8 cellular contexts compared by ENCODE assay signal in the genomic region with DNA sequence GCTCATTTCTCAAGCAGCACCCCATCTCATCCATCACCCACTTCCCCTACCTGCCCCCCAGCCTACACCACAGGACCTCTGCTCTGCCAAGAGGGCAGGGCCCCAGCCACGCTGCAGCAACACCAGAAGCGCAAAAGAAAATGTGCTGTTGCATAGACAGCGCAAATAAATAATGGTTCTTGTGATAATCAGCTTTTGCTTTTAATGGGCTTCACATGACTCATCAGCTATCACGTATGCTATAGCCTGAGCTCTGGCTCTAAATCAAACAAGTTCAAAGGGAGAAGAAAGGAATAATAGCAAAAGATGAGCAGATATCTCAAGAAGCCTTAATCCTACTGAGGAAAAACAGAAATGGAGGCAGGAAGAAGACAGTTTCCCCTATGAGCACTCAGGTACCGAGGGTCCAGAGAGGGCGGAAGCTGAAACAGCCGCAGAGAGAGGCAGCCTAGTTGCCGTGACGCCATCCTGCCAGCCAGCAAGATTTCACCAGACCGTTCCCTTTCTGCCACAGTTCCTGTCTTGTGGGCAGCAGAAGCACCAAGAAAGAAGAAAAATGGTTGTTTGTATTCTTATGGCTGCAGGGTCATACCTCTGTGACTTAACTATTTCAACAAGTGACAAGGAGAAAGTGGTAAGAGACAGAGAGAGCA. TPM values are rescaled to one million over a fixed set of nuclear protein-coding genes. Genes with fewer than 3 reads are reported as not detected.
DNase-seq lines count a peak whose midpoint lies in the region; ATAC-seq and FAIRE-seq lines count a peak whose summit lies in the region.

No MANE protein-coding gene starts in this region.

- H3K27ac Mint-ChIP-seq in dendritic cell treated with granulocyte-macrophage colony-stimulating factor and Interleukin-4, amounts not matched to agents 40 ng/mL and 50 ng/mL, for 4 days = peak overlapping the region; percentile 79

- H3K4me1 Mint-ChIP-seq in dendritic cell treated with granulocyte-macrophage colony-stimulating factor and Interleukin-4, amounts not matched to agents 40 ng/mL and 50 ng/mL, for 4 days (ENCODE audit: low read depth) = peaks cover 35% of the 10 kb centered on the region

- no peaks in the 10 kb centered on the region for H3K27me3 Mint-ChIP-seq in dendritic cell treated with granulocyte-macrophage colony-stimulating factor and Interleukin-4, amounts not matched to agents 40 ng/mL and 50 ng/mL, for 4 days

- intact Hi-C loops in dendritic cell treated with granulocyte-macrophage colony-stimulating factor and Interleukin-4, amounts not matched to agents 40 ng/mL and 50 ng/mL, for 4 days (cut with micrococcal nuclease) = no loop called here
- intact Hi-C loops in sciatic nerve (cut with DNase I) = no loop called here

- H3K36me3 Mint-ChIP-seq in dendritic cell treated with granulocyte-macrophage colony-stimulating factor and Interleukin-4, amounts not matched to agents 40 ng/mL and 50 ng/mL, for 4 days (ENCODE audit: low read depth) = peaks cover 16% of the 10 kb centered on the region

- no peaks in the 10 kb centered on the region for H3K9me3 Mint-ChIP-seq in dendritic cell treated with granulocyte-macrophage colony-stimulating factor and Interleukin-4, amounts not matched to agents 40 ng/mL and 50 ng/mL, for 4 days

- peak overlapping the region; percentile 54 for H3K4me3 Mint-ChIP-seq in dendritic cell treated with granulocyte-macrophage colony-stimulating factor and Interleukin-4, amounts not matched to agents 40 ng/mL and 50 ng/mL, for 4 days

- ATAC-seq in GM19397 (IDR thresholded peaks at IDR 0.05; ENCODE audit: unreplicated experiment) (peak; percentile 89), HG03342 (IDR thresholded peaks at IDR 0.05; ENCODE audit: unreplicated experiment) (peak; percentile 89), sciatic nerve (peak; percentile 79)

- FAIRE-seq in HTR-8/SVneo (lab: Jason Lieb, UNC) = no peak

- DNase-seq in UCSD-AML1 (lab: John Stamatoyannopoulos, UW; ENCODE audit: unreplicated experiment) (peak; percentile 58), sciatic nerve (ENCODE audit: low spot score) (no peak), HPDE6-E6E7 (ENCODE audit: extremely low spot score) (no peak), NCI-H128 (lab: John Stamatoyannopoulos, UW; ENCODE audit: unreplicated experiment) (no peak), HTR-8/SVneo (ENCODE audit: insufficient read length, low spot score) (no peak)

RNA-seq across cellular contexts. Expression of gene RAB27A, which starts 22.1 kb away (rescaled TPM):
- total RNA-seq in sciatic nerve = 27.6 TPM

RNA-seq across cellular contexts. Expression of gene PIGBOS1, which starts 51.4 kb away (rescaled TPM):
- total RNA-seq in sciatic nerve = 11.8 TPM

RNA-seq across cellular contexts. Expression of gene PIGB, which starts 51.5 kb away (rescaled TPM):
- total RNA-seq in sciatic nerve = 8.5 TPM
